Comparison of ENCODE assay signal across 1 cellular context in the genomic region with DNA sequence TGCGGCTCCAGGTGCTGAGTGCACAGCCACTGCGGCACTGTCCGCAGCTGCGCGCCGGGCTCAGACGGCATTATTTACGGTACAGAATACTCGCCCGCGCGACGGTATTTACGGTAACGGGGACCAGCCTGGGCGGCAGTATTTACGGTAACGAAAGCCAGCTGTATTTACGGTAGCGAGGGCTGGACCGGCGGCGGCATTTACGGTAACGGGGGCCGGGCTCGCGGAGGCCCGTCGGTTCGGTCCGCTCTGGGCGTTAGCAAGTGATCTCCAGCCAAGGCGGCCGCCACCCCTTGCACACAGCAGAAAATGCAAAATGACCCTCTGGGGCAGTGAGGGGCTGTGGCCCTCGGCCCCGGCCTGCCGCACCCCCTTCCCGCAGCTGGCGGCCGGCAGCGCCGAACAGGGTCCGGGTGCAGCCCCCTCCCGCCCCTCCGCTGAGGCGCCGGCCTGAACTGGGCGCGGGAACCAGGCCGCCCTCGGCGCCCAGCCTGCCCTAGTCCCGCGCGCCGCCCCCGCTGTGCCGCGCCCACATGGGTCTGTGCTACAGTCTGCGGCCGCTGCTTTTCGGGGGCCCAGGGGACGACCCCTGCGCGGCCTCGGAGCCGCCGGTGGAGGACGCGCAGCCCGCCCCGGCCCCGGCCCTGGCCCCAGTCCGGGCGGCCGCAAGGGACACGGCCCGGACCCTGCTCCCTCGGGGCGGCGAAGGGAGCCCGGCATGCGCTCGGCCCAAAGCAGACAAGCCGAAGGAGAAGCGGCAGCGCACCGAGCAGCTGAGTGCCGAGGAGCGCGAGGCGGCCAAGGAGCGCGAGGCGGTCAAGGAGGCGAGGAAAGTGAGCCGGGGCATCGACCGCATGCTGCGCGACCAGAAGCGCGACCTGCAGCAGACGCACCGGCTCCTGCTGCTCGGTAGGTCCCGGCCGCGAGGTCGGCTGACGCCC.
TF ChIP-seq lines count a peak whose summit lies in the region.

A gene (plus strand): TSS at position 234 of the 941 bp plus-strand sequence. CDS start 300 bp downstream, at position 534.

TF ChIP-seq in HEK293, 187 proteins besides CTCF, POLR2A, EP300 and RAD21 (continued from another document and continues in another):
- no peak for TF ChIP-seq ZNF140 (tag by site-specific recombination; IDR thresholded peaks at IDR 0.05)
- peak; percentile 77; the same call in 1 of the 2 replicates for TF ChIP-seq ZNF335 (tag by site-specific recombination; conservative IDR thresholded peaks at IDR 0.05)
- no peak for TF ChIP-seq ZNF560 (tag by site-specific recombination; IDR thresholded peaks at IDR 0.05; ENCODE audit: borderline replicate concordance)
- TF ChIP-seq ZNF514 (tag by site-specific recombination; IDR thresholded peaks at IDR 0.05) = no peak
- no peak for TF ChIP-seq ZNF341 (tag by site-specific recombination; IDR thresholded peaks at IDR 0.05; ENCODE audit: low read depth)
- TF ChIP-seq ZNF175 (tag by site-specific recombination; IDR thresholded peaks at IDR 0.05) = no peak
- TF ChIP-seq ZNF366 (tag by site-specific recombination; conservative IDR thresholded peaks at IDR 0.05) = no peak
- TF ChIP-seq KLF10 (tag by site-specific recombination; IDR thresholded peaks at IDR 0.05) = peak; percentile 76; the same call in 1 of the 2 replicates
- TF ChIP-seq ZFP69B (tag by site-specific recombination; IDR thresholded peaks at IDR 0.05) = peak; percentile 90; the same call in 1 of the 2 replicates
- TF ChIP-seq, protein P1, sequence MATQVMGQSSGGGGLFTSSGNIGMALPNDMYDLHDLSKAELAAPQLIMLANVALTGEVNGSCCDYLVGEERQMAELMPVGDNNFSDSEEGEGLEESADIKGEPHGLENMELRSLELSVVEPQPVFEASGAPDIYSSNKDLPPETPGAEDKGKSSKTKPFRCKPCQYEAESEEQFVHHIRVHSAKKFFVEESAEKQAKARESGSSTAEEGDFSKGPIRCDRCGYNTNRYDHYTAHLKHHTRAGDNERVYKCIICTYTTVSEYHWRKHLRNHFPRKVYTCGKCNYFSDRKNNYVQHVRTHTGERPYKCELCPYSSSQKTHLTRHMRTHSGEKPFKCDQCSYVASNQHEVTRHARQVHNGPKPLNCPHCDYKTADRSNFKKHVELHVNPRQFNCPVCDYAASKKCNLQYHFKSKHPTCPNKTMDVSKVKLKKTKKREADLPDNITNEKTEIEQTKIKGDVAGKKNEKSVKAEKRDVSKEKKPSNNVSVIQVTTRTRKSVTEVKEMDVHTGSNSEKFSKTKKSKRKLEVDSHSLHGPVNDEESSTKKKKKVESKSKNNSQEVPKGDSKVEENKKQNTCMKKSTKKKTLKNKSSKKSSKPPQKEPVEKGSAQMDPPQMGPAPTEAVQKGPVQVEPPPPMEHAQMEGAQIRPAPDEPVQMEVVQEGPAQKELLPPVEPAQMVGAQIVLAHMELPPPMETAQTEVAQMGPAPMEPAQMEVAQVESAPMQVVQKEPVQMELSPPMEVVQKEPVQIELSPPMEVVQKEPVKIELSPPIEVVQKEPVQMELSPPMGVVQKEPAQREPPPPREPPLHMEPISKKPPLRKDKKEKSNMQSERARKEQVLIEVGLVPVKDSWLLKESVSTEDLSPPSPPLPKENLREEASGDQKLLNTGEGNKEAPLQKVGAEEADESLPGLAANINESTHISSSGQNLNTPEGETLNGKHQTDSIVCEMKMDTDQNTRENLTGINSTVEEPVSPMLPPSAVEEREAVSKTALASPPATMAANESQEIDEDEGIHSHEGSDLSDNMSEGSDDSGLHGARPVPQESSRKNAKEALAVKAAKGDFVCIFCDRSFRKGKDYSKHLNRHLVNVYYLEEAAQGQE (tag by site-specific recombination; IDR thresholded peaks at IDR 0.05) = peak; percentile 60
- TF ChIP-seq, protein P2, sequence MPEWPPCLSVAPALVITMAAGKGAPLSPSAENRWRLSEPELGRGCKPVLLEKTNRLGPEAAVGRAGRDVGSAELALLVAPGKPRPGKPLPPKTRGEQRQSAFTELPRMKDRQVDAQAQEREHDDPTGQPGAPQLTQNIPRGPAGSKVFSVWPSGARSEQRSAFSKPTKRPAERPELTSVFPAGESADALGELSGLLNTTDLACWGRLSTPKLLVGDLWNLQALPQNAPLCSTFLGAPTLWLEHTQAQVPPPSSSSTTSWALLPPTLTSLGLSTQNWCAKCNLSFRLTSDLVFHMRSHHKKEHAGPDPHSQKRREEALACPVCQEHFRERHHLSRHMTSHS (tag by site-specific recombination; IDR thresholded peaks at IDR 0.05) = peak; percentile 34; the same call in 1 of the 2 replicates
- TF ChIP-seq ZNF354C (tag by site-specific recombination; IDR thresholded peaks at IDR 0.05; ENCODE audit: borderline replicate concordance, low read depth) = no peak
- peak; percentile 26; the same call in 1 of the 2 replicates for TF ChIP-seq PRDM1 (tag by site-specific recombination; IDR thresholded peaks at IDR 0.05)
- no peak for TF ChIP-seq ZNF266 (tag by site-specific recombination; IDR thresholded peaks at IDR 0.05; ENCODE audit: low read depth)
- peak; percentile 51; the same call in 1 of the 2 replicates for TF ChIP-seq GLIS1 (tag by site-specific recombination; IDR thresholded peaks at IDR 0.05)
- no peak for TF ChIP-seq ZNF37A (tag by site-specific recombination; IDR thresholded peaks at IDR 0.05)
- no peak for TF ChIP-seq GLI2 (tag by site-specific recombination; IDR thresholded peaks at IDR 0.05; ENCODE audit: borderline replicate concordance, low read depth)
- no peak for TF ChIP-seq ZNF549 (tag by site-specific recombination; IDR thresholded peaks at IDR 0.05)
- TF ChIP-seq ZNF169 (tag by site-specific recombination; IDR thresholded peaks at IDR 0.05) = no peak
- peak; percentile 38 for TF ChIP-seq FEZF1 (tag by site-specific recombination; IDR thresholded peaks at IDR 0.05)
- TF ChIP-seq ZNF791 (tag by site-specific recombination; IDR thresholded peaks at IDR 0.05) = no peak
- no peak; the same call in 1 of the 2 replicates for TF ChIP-seq GLIS2 (tag by site-specific recombination; IDR thresholded peaks at IDR 0.05)
- TF ChIP-seq, protein P3, sequence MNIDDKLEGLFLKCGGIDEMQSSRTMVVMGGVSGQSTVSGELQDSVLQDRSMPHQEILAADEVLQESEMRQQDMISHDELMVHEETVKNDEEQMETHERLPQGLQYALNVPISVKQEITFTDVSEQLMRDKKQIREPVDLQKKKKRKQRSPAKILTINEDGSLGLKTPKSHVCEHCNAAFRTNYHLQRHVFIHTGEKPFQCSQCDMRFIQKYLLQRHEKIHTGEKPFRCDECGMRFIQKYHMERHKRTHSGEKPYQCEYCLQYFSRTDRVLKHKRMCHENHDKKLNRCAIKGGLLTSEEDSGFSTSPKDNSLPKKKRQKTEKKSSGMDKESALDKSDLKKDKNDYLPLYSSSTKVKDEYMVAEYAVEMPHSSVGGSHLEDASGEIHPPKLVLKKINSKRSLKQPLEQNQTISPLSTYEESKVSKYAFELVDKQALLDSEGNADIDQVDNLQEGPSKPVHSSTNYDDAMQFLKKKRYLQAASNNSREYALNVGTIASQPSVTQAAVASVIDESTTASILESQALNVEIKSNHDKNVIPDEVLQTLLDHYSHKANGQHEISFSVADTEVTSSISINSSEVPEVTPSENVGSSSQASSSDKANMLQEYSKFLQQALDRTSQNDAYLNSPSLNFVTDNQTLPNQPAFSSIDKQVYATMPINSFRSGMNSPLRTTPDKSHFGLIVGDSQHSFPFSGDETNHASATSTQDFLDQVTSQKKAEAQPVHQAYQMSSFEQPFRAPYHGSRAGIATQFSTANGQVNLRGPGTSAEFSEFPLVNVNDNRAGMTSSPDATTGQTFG (tag by site-specific recombination; IDR thresholded peaks at IDR 0.05; ENCODE audit: borderline replicate concordance) = no peak
- TF ChIP-seq ZSCAN30 (tag by site-specific recombination; IDR thresholded peaks at IDR 0.05) = peak; percentile 98
- 0 out of 2 replicates have a peak, but pooled peaks have one; percentile 42 for TF ChIP-seq TCF7L2 (IDR thresholded peaks at IDR 0.05; ENCODE audit: borderline replicate concordance, low read depth, low read length)
- TF ChIP-seq ZIC2 (tag by site-specific recombination; IDR thresholded peaks at IDR 0.05) = peak; percentile 27; the same call in 1 of the 2 replicates
- TF ChIP-seq, protein P4, sequence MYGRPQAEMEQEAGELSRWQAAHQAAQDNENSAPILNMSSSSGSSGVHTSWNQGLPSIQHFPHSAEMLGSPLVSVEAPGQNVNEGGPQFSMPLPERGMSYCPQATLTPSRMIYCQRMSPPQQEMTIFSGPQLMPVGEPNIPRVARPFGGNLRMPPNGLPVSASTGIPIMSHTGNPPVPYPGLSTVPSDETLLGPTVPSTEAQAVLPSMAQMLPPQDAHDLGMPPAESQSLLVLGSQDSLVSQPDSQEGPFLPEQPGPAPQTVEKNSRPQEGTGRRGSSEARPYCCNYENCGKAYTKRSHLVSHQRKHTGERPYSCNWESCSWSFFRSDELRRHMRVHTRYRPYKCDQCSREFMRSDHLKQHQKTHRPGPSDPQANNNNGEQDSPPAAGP (tag by site-specific recombination; IDR thresholded peaks at IDR 0.05) = peak; percentile 94
- TF ChIP-seq, protein P5, sequence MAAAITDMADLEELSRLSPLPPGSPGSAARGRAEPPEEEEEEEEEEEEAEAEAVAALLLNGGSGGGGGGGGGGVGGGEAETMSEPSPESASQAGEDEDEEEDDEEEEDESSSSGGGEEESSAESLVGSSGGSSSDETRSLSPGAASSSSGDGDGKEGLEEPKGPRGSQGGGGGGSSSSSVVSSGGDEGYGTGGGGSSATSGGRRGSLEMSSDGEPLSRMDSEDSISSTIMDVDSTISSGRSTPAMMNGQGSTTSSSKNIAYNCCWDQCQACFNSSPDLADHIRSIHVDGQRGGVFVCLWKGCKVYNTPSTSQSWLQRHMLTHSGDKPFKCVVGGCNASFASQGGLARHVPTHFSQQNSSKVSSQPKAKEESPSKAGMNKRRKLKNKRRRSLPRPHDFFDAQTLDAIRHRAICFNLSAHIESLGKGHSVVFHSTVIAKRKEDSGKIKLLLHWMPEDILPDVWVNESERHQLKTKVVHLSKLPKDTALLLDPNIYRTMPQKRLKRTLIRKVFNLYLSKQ (tag by site-specific recombination; IDR thresholded peaks at IDR 0.05; ENCODE audit: borderline replicate concordance) = no peak
- no peak for TF ChIP-seq ZNF521 (tag by site-specific recombination; IDR thresholded peaks at IDR 0.05)
- 0 out of 2 replicates have a peak, but pooled peaks have one; percentile 31 for TF ChIP-seq ZNF585B (tag by site-specific recombination; IDR thresholded peaks at IDR 0.05)
- TF ChIP-seq ZFP3 (tag by site-specific recombination; IDR thresholded peaks at IDR 0.05; ENCODE audit: low read depth) = no peak
- peak; percentile 48; the same call in 1 of the 2 replicates for TF ChIP-seq ZBTB20 (tag by site-specific recombination; IDR thresholded peaks at IDR 0.05)
- peak; percentile 57; the same call in 1 of the 2 replicates for TF ChIP-seq BCL11B (tag by site-specific recombination; IDR thresholded peaks at IDR 0.05; ENCODE audit: low read depth)
- TF ChIP-seq, protein P6, sequence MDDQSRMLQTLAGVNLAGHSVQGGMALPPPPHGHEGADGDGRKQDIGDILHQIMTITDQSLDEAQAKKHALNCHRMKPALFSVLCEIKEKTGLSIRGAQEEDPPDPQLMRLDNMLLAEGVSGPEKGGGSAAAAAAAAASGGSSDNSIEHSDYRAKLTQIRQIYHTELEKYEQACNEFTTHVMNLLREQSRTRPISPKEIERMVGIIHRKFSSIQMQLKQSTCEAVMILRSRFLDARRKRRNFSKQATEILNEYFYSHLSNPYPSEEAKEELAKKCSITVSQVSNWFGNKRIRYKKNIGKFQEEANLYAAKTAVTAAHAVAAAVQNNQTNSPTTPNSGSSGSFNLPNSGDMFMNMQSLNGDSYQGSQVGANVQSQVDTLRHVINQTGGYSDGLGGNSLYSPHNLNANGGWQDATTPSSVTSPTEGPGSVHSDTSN (CRISPR knock-in tag; IDR thresholded peaks at IDR 0.05) = peak; percentile 48
- no peak for TF ChIP-seq ZNF248 (tag by site-specific recombination; IDR thresholded peaks at IDR 0.05)
- TF ChIP-seq ZNF785 (tag by site-specific recombination; IDR thresholded peaks at IDR 0.05) = peak; percentile 77
- TF ChIP-seq SP7 (tag by site-specific recombination; IDR thresholded peaks at IDR 0.05) = peak; percentile 90
- TF ChIP-seq ZXDB (tag by site-specific recombination; IDR thresholded peaks at IDR 0.05) = peak; percentile 92
- TF ChIP-seq ZFP41 (tag by site-specific recombination; IDR thresholded peaks at IDR 0.05; ENCODE audit: borderline replicate concordance) = 0 out of 2 replicates have a peak, but pooled peaks have one; percentile 29
- TF ChIP-seq ZNF837 (tag by site-specific recombination; IDR thresholded peaks at IDR 0.05) = no peak
- 0 out of 2 replicates have a peak, but pooled peaks have one; percentile 11 for TF ChIP-seq ZNF768 (tag by site-specific recombination; IDR thresholded peaks at IDR 0.05)
- TF ChIP-seq, protein P7, sequence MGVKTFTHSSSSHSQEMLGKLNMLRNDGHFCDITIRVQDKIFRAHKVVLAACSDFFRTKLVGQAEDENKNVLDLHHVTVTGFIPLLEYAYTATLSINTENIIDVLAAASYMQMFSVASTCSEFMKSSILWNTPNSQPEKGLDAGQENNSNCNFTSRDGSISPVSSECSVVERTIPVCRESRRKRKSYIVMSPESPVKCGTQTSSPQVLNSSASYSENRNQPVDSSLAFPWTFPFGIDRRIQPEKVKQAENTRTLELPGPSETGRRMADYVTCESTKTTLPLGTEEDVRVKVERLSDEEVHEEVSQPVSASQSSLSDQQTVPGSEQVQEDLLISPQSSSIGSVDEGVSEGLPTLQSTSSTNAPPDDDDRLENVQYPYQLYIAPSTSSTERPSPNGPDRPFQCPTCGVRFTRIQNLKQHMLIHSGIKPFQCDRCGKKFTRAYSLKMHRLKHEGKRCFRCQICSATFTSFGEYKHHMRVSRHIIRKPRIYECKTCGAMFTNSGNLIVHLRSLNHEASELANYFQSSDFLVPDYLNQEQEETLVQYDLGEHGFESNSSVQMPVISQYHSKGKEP (tag by site-specific recombination; IDR thresholded peaks at IDR 0.05) = peak; percentile 49; the same call in 1 of the 2 replicates
- 0 out of 2 replicates have a peak, but pooled peaks have one; percentile 58 for TF ChIP-seq OVOL3 (tag by site-specific recombination; IDR thresholded peaks at IDR 0.05)
- no peak for TF ChIP-seq ZNF473 (tag by site-specific recombination; IDR thresholded peaks at IDR 0.05)
- TF ChIP-seq ZNF433 (tag by site-specific recombination; IDR thresholded peaks at IDR 0.05; ENCODE audit: low read depth) = no peak
- TF ChIP-seq, protein P8, sequence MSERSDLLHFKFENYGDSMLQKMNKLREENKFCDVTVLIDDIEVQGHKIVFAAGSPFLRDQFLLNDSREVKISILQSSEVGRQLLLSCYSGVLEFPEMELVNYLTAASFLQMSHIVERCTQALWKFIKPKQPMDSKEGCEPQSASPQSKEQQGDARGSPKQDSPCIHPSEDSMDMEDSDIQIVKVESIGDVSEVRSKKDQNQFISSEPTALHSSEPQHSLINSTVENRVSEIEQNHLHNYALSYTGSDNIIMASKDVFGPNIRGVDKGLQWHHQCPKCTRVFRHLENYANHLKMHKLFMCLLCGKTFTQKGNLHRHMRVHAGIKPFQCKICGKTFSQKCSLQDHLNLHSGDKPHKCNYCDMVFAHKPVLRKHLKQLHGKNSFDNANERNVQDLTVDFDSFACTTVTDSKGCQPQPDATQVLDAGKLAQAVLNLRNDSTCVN (tag by site-specific recombination; optimal IDR thresholded peaks at IDR 0.05) = peak; percentile 70
- TF ChIP-seq ZNF404 (tag by site-specific recombination; IDR thresholded peaks at IDR 0.05) = 0 out of 2 replicates have a peak, but pooled peaks have one; percentile 43
- no peak for TF ChIP-seq HOXD13 (CRISPR knock-in tag; IDR thresholded peaks at IDR 0.05; ENCODE audit: borderline replicate concordance)
- TF ChIP-seq ZNF664 (tag by site-specific recombination; IDR thresholded peaks at IDR 0.05) = peak; percentile 51; the same call in 1 of the 2 replicates
- peak; percentile 86 for TF ChIP-seq ZBTB8A (tag by site-specific recombination; IDR thresholded peaks at IDR 0.05)
- no peak for TF ChIP-seq ZNF571 (tag by site-specific recombination; IDR thresholded peaks at IDR 0.05)
